In genomic region chr17:5931611-5932010, GRCh38 we compare ENCODE assay signal across 27 cellular contexts.
DNase-seq lines count a peak whose midpoint lies in the region; ATAC-seq and TF ChIP-seq lines count a peak whose summit lies in the region.
"Had no signal": no experiment of that assay in that cellular context is flagged by ENCODE, and none has a peak within 500 bp of the region (broad histone marks: within the 10 kb centered on the region; RNA-seq: fewer than 3 reads in every experiment).

No MANE protein-coding gene starts in this region.

- H3K9me3 ChIP-seq in hepatocyte (ENCODE audit: low read depth) (no peaks in the 10 kb centered on the region), BE2C (no peaks in the 10 kb centered on the region)
- H3K9me3 ChIP-seq in CD8-positive, alpha-beta memory T cell (ENCODE audit: low read length), result no peaks in the 10 kb centered on the region

- no peaks in the 10 kb centered on the region for H3K9me2 ChIP-seq in hepatocyte (replicated peaks; ENCODE audit: insufficient read depth)

- no peaks in the 10 kb centered on the region for H3K4me1 Mint-ChIP-seq in CD8-positive, alpha-beta memory T cell
- H3K4me1 Mint-ChIP-seq: central memory CD8-positive, alpha-beta T cell had no signal

- POLR2A ChIA-PET in CD8-positive, alpha-beta memory T cell (lab: Charles Lee), result no interaction called here

- H3K4me3 Mint-ChIP-seq in CD8-positive, alpha-beta memory T cell, result no peak overlapping the region
- H3K4me3 Mint-ChIP-seq: activated CD8-positive, alpha-beta T cell treated with anti-CD3 and anti-CD28 coated beads for 36 hours; central memory CD8-positive, alpha-beta T cell; nephron had no signal

- H3K79me2 ChIP-seq in hepatocyte, result no peaks in the 10 kb centered on the region

- ATAC-seq in GM21529 (IDR thresholded peaks at IDR 0.05; ENCODE audit: unreplicated experiment), result no peak
- ATAC-seq: activated CD8-positive, alpha-beta T cell treated with anti-CD3 and anti-CD28 coated beads for 36 hours; gastroesophageal sphincter; HepG2 had no signal

- no peaks in the 10 kb centered on the region for H3K36me3 ChIP-seq in hepatocyte (replicated peaks; ENCODE audit: insufficient read depth, low read depth)
- H3K36me3 ChIP-seq in CD8-positive, alpha-beta memory T cell (ENCODE audit: insufficient read depth, low read length), result no peaks in the 10 kb centered on the region
- no peaks in the 10 kb centered on the region for H3K36me3 ChIP-seq in BE2C
- H3K36me3 ChIP-seq: esophagus muscularis mucosa, gastroesophageal sphincter, tibial artery had no signal

- peaks cover 0 to 5% (median 0%) of the 10 kb centered on the region in 5 donors for H3K9me3 Mint-ChIP-seq in CD8-positive, alpha-beta memory T cell
- H3K9me3 Mint-ChIP-seq: activated CD8-positive, alpha-beta T cell treated with anti-CD3 and anti-CD28 coated beads for 36 hours; central memory CD8-positive, alpha-beta T cell had no signal

- H3K4me3 ChIP-seq in hepatocyte (no peak overlapping the region), BE2C (ENCODE audit: low read depth, low read length) (no peak overlapping the region)
- no peak overlapping the region for H3K4me3 ChIP-seq in CD8-positive, alpha-beta memory T cell (ENCODE audit: low read length)
- H3K4me3 ChIP-seq: esophagus muscularis mucosa, gastroesophageal sphincter, skin epidermis, tibial artery had no signal

- no peaks in the 10 kb centered on the region for H3K27me3 ChIP-seq in hepatocyte
- no peaks in the 10 kb centered on the region for H3K27me3 ChIP-seq in CD8-positive, alpha-beta memory T cell (ENCODE audit: insufficient read depth, low read length, poor library complexity, severe bottlenecking)
- no peaks in the 10 kb centered on the region for H3K27me3 ChIP-seq in BE2C

- no peaks in the 10 kb centered on the region for H4K20me1 ChIP-seq in hepatocyte (ENCODE audit: insufficient read depth, poor library complexity, severe bottlenecking)

- peak; percentile 28 for DNase-seq in NCI-H1417 treated with DMSO at 0.1 percent for 48 hours (lab: John Stamatoyannopoulos, UW)
- DNase-seq in NCI-H748 treated with DMSO at 0.1 percent for 48 hours (lab: John Stamatoyannopoulos, UW), result peak; percentile 52
- DNase-seq in hepatocyte (ENCODE audit: low spot score), result peak; percentile 11
- peak; percentile 17 for DNase-seq in superior temporal gyrus (ENCODE audit: extremely low spot score)
- no peak for DNase-seq in CD8-positive, alpha-beta memory T cell
- no peak for DNase-seq in BE2C
- DNase-seq: activated CD4-positive, CD25-positive, alpha-beta regulatory T cell; activated CD8-positive, alpha-beta T cell treated with anti-CD3 and anti-CD28 coated beads for 36 hours; activated naive CD4-positive, alpha-beta T cell treated with Interleukin-2 at 50 U/mL for 16 hours; activated T-cell treated with anti-CD3 and anti-CD28 coated beads, Interleukin-2, amount 50 U/mL, for 1 hour; effector memory CD4-positive, alpha-beta T cell; EL; kidney glomerular epithelial cell; mesendoderm; NCI-H187 treated with DMSO at 0.1 percent for 48 hours; NCI-H524; stimulated activated CD4-positive, alpha-beta T cell treated with anti-CD3 and anti-CD28 coated beads, Interleukin-2, amount 100 ng/mL, for 24 hours; stimulated activated naive CD4-positive, alpha-beta T cell; T1000; tibial artery had no signal

- no peaks in the 10 kb centered on the region for H3K36me3 Mint-ChIP-seq in CD8-positive, alpha-beta memory T cell

- no peak overlapping the region for H3K27ac ChIP-seq in hepatocyte
- H3K27ac ChIP-seq in CD8-positive, alpha-beta memory T cell (ENCODE audit: low read depth, low read length), result no peak overlapping the region
- H3K27ac ChIP-seq: esophagus muscularis mucosa, gastroesophageal sphincter, skin epidermis, tibial artery had no signal

- CTCF ChIA-PET in CD8-positive, alpha-beta memory T cell (lab: Charles Lee), result no interaction called here

- no peak overlapping the region for H3K4me2 ChIP-seq in hepatocyte

- peaks cover 9 to 18% of the 10 kb centered on the region in 2 donors for H3K27me3 Mint-ChIP-seq in CD8-positive, alpha-beta memory T cell

- no peak overlapping the region for H3K27ac Mint-ChIP-seq in CD8-positive, alpha-beta memory T cell
- H3K27ac Mint-ChIP-seq: activated CD8-positive, alpha-beta T cell treated with anti-CD3 and anti-CD28 coated beads for 36 hours had no signal

- WGBS in hepatocyte (ENCODE audit: low lambda C conversion rate, missing lambda C conversion rate), result 54% methylated on average over 9 of the region's 9 CpGs

- no peak for TF ChIP-seq CTCF in hepatocyte (IDR thresholded peaks at IDR 0.05; ENCODE audit: poor library complexity)
- no peak for TF ChIP-seq CTCF in BE2C (IDR thresholded peaks at IDR 0.05; ENCODE audit: low read depth, low read length)

- H2AFZ ChIP-seq in hepatocyte, result no peak overlapping the region

- no peaks in the 10 kb centered on the region for H3K4me1 ChIP-seq in hepatocyte (ENCODE audit: insufficient read depth)
- no peaks in the 10 kb centered on the region for H3K4me1 ChIP-seq in CD8-positive, alpha-beta memory T cell (ENCODE audit: insufficient read depth, low read length)
- no peaks in the 10 kb centered on the region for H3K4me1 ChIP-seq in BE2C
- H3K4me1 ChIP-seq: esophagus muscularis mucosa, gastroesophageal sphincter, tibial artery had no signal

Comparison
In these comparisons a context has a peak if more than half of its experiments do, and no peak if none do; other contexts are left out.
1. DNase-seq: peak in NCI-H1417 treated with DMSO at 0.1 percent for 48 hours (single experiment), NCI-H748 treated with DMSO at 0.1 percent for 48 hours (single experiment), hepatocyte (single experiment) and superior temporal gyrus (single experiment); none in CD8-positive, alpha-beta memory T cell (0 of 5) and BE2C (single experiment).